ENCODE assay signal across 19 cellular contexts in genomic region chr11:122998727-122999370, GRCh38. TPM values are rescaled to one million over a fixed set of nuclear protein-coding genes. Genes with fewer than 3 reads are reported as not detected.
"Had no signal": no experiment of that assay in that cellular context is flagged by ENCODE, and none has a peak within 500 bp of the region (broad histone marks: within the 10 kb centered on the region; RNA-seq: fewer than 3 reads in every experiment).

No MANE protein-coding gene starts in this region.

- H3K27ac Mint-ChIP-seq: activated CD4-positive, alpha-beta memory T cell treated with anti-CD3 and anti-CD28 coated beads, Interleukin-2, amount 10 ng/mL, durations not matched to agents 7 days and 5 days; activated naive CD8-positive, alpha-beta T cell treated with anti-CD3 and anti-CD28 coated beads, Interleukin-2, amount 50 U/mL, for 24 hours; dendritic cell treated with granulocyte-macrophage colony-stimulating factor and Interleukin-4, amounts not matched to agents 40 ng/mL and 50 ng/mL, for 4 days; effector memory CD8-positive, alpha-beta T cell; memory B cell; natural killer cell treated with Interleukin-12 subunit alpha and Interleukin-12 subunit beta and Interleukin-15 and Interleukin-18, amount 100 ng/mL, for 72 hours had no signal

- H3K27ac ChIP-seq: foreskin keratinocyte, suprapubic skin, upper lobe of right lung had no signal

- H3K4me1 Mint-ChIP-seq: activated CD4-positive, alpha-beta memory T cell treated with anti-CD3 and anti-CD28 coated beads, Interleukin-2, amount 10 ng/mL, durations not matched to agents 7 days and 5 days; activated naive CD8-positive, alpha-beta T cell treated with anti-CD3 and anti-CD28 coated beads, Interleukin-2, amount 50 U/mL, for 24 hours; memory B cell had no signal

- H3K36me3 Mint-ChIP-seq: memory B cell; natural killer cell treated with Interleukin-12 subunit alpha and Interleukin-12 subunit beta and Interleukin-15 and Interleukin-18, amount 100 ng/mL, for 72 hours had no signal

- DNase-seq: activated CD4-positive, alpha-beta memory T cell treated with anti-CD3 and anti-CD28 coated beads, Interleukin-2, amount 10 ng/mL, durations not matched to agents 7 days and 5 days; activated CD8-positive, alpha-beta memory T cell treated with anti-CD3 and anti-CD28 coated beads, Interleukin-2, amount 50 U/mL, for 4 hours; activated naive CD4-positive, alpha-beta T cell treated with Interleukin-2 at 50 U/mL for 16 hours; activated naive CD8-positive, alpha-beta T cell treated with anti-CD3 and anti-CD28 coated beads, Interleukin-2, amount 50 U/mL, for 24 hours; central memory CD4-positive, alpha-beta T cell; effector memory CD8-positive, alpha-beta T cell; foreskin keratinocyte; stimulated activated CD4-positive, alpha-beta T cell treated with anti-CD3 and anti-CD28 coated beads, Interleukin-2, amount 100 ng/mL, for 48 hours; stimulated activated naive CD4-positive, alpha-beta T cell treated with Interleukin-2 at 50 U/mL for 16 hours; T-helper 9 cell; upper lobe of right lung had no signal

- H3K4me3 ChIP-seq: suprapubic skin, upper lobe of right lung had no signal

- H3K4me3 Mint-ChIP-seq: activated CD4-positive, alpha-beta memory T cell treated with anti-CD3 and anti-CD28 coated beads, Interleukin-2, amount 10 ng/mL, durations not matched to agents 7 days and 5 days; activated naive CD8-positive, alpha-beta T cell treated with anti-CD3 and anti-CD28 coated beads, Interleukin-2, amount 50 U/mL, for 24 hours; dendritic cell treated with granulocyte-macrophage colony-stimulating factor and Interleukin-4, amounts not matched to agents 40 ng/mL and 50 ng/mL, for 4 days; effector memory CD8-positive, alpha-beta T cell; memory B cell; natural killer cell treated with Interleukin-12 subunit alpha and Interleukin-12 subunit beta and Interleukin-15 and Interleukin-18, amount 100 ng/mL, for 72 hours had no signal

- H3K9me3 Mint-ChIP-seq: activated CD4-positive, alpha-beta memory T cell treated with anti-CD3 and anti-CD28 coated beads, Interleukin-2, amount 10 ng/mL, durations not matched to agents 7 days and 5 days; activated naive CD8-positive, alpha-beta T cell treated with anti-CD3 and anti-CD28 coated beads, Interleukin-2, amount 50 U/mL, for 24 hours; dendritic cell treated with granulocyte-macrophage colony-stimulating factor and Interleukin-4, amounts not matched to agents 40 ng/mL and 50 ng/mL, for 4 days; effector memory CD8-positive, alpha-beta T cell; memory B cell; natural killer cell treated with Interleukin-12 subunit alpha and Interleukin-12 subunit beta and Interleukin-15 and Interleukin-18, amount 100 ng/mL, for 72 hours had no signal

- H3K4me1 ChIP-seq: foreskin keratinocyte, suprapubic skin, upper lobe of right lung had no signal

- H3K36me3 ChIP-seq: suprapubic skin, upper lobe of right lung had no signal

- H3K9me3 ChIP-seq: suprapubic skin, upper lobe of right lung had no signal

RNA-seq across cellular contexts. Expression of gene BSX, which starts 17.2 kb away (rescaled TPM):
- total RNA-seq: activated CD4-positive, alpha-beta memory T cell treated with anti-CD3 and anti-CD28 coated beads, Interleukin-2, amount 10 ng/mL, durations not matched to agents 7 days and 5 days; epithelial cell of proximal tubule; foreskin keratinocyte; left lobe of liver; natural killer cell treated with Interleukin-12 subunit alpha and Interleukin-12 subunit beta and Interleukin-15 and Interleukin-18, amount 100 ng/mL, for 72 hours; omental fat pad; pulmonary artery endothelial cell; suprapubic skin; upper lobe of right lung had no signal
- polyA plus RNA-seq: foreskin keratinocyte had no signal
